In the genomic region with DNA sequence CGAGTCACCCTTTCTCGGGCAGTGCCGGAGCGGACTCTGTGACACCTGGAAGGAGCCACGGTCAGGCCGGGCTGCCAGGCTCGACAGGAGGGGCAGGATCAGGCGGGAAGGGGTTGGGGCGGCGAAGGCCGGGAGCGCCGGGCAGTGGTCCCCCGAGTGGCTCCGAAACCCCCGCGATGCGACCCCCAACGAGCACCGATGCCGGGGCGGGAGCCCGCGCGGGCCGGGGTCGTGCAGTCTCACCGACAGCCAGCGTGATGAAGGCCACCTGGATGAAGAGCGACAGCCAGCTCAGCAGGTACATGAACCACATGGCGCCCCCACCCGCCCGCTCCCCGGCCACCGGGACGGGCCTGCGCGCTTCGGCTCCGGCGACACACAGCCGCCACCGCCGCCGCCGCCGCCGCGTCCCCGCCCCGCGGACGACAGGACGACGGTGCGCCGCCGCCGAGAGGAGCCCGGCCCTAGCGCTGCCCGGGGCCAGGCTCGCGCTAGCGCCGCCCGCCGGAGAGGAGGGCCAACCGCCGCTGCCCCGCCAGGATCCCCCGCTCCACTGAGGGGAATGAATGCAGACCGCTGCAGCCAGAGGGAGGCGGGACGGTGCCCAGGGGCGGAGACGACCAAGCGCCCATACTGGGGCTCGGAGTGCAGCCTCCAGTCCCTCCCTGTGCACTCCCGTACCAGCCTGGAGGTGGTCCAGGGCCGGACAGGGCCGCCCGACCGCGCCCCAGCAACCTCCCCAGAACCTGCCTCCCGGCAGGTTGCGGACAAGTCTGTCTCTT, we compare ENCODE assay signal across 2 cellular contexts.
TF ChIP-seq lines count a peak whose summit lies in the region.

A gene (minus strand): TSS at position 429 of the 782 bp plus-strand sequence. CDS start 116 bp downstream, at position 313.

TF ChIP-seq in HEK293, 187 proteins besides CTCF, POLR2A, EP300 and RAD21 (continued from another document and continues in another):
- TF ChIP-seq PRDM1 (tag by site-specific recombination; IDR thresholded peaks at IDR 0.05) = no peak
- no peak for TF ChIP-seq MZF1 (tag by site-specific recombination; IDR thresholded peaks at IDR 0.05; ENCODE audit: borderline replicate concordance)
- no peak for TF ChIP-seq BCL11A (tag by site-specific recombination; IDR thresholded peaks at IDR 0.05; ENCODE audit: low read depth)
- TF ChIP-seq, protein P1, sequence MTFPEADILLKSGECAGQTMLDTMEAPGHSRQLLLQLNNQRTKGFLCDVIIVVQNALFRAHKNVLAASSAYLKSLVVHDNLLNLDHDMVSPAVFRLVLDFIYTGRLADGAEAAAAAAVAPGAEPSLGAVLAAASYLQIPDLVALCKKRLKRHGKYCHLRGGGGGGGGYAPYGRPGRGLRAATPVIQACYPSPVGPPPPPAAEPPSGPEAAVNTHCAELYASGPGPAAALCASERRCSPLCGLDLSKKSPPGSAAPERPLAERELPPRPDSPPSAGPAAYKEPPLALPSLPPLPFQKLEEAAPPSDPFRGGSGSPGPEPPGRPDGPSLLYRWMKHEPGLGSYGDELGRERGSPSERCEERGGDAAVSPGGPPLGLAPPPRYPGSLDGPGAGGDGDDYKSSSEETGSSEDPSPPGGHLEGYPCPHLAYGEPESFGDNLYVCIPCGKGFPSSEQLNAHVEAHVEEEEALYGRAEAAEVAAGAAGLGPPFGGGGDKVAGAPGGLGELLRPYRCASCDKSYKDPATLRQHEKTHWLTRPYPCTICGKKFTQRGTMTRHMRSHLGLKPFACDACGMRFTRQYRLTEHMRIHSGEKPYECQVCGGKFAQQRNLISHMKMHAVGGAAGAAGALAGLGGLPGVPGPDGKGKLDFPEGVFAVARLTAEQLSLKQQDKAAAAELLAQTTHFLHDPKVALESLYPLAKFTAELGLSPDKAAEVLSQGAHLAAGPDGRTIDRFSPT (tag by site-specific recombination; IDR thresholded peaks at IDR 0.05) = no peak
- no peak for TF ChIP-seq ZFP3 (tag by site-specific recombination; IDR thresholded peaks at IDR 0.05; ENCODE audit: low read depth)
- TF ChIP-seq, protein P2, sequence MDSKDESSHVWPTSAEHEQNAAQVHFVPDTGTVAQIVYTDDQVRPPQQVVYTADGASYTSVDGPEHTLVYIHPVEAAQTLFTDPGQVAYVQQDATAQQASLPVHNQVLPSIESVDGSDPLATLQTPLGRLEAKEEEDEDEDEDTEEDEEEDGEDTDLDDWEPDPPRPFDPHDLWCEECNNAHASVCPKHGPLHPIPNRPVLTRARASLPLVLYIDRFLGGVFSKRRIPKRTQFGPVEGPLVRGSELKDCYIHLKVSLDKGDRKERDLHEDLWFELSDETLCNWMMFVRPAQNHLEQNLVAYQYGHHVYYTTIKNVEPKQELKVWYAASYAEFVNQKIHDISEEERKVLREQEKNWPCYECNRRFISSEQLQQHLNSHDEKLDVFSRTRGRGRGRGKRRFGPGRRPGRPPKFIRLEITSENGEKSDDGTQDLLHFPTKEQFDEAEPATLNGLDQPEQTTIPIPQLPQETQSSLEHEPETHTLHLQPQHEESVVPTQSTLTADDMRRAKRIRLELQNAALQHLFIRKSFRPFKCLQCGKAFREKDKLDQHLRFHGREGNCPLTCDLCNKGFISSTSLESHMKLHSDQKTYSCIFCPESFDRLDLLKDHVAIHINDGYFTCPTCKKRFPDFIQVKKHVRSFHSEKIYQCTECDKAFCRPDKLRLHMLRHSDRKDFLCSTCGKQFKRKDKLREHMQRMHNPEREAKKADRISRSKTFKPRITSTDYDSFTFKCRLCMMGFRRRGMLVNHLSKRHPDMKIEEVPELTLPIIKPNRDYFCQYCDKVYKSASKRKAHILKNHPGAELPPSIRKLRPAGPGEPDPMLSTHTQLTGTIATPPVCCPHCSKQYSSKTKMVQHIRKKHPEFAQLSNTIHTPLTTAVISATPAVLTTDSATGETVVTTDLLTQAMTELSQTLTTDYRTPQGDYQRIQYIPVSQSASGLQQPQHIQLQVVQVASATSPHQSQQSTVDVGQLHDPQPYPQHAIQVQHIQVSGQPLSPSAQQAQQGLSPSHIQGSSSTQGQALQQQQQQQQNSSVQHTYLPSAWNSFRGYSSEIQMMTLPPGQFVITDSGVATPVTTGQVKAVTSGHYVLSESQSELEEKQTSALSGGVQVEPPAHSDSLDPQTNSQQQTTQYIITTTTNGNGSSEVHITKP (tag by site-specific recombination; IDR thresholded peaks at IDR 0.05) = peak; percentile 54
- TF ChIP-seq, protein P3, sequence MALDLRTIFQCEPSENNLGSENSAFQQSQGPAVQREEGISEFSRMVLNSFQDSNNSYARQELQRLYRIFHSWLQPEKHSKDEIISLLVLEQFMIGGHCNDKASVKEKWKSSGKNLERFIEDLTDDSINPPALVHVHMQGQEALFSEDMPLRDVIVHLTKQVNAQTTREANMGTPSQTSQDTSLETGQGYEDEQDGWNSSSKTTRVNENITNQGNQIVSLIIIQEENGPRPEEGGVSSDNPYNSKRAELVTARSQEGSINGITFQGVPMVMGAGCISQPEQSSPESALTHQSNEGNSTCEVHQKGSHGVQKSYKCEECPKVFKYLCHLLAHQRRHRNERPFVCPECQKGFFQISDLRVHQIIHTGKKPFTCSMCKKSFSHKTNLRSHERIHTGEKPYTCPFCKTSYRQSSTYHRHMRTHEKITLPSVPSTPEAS (tag by site-specific recombination; IDR thresholded peaks at IDR 0.05) = 0 out of 2 replicates have a peak, but pooled peaks have one; percentile 11
- no peak for TF ChIP-seq ZNF571 (tag by site-specific recombination; IDR thresholded peaks at IDR 0.05)
- no peak for TF ChIP-seq ZNF544 (tag by site-specific recombination; IDR thresholded peaks at IDR 0.05)
- no peak for TF ChIP-seq ZBTB20 (tag by site-specific recombination; IDR thresholded peaks at IDR 0.05)
- TF ChIP-seq, protein P4, sequence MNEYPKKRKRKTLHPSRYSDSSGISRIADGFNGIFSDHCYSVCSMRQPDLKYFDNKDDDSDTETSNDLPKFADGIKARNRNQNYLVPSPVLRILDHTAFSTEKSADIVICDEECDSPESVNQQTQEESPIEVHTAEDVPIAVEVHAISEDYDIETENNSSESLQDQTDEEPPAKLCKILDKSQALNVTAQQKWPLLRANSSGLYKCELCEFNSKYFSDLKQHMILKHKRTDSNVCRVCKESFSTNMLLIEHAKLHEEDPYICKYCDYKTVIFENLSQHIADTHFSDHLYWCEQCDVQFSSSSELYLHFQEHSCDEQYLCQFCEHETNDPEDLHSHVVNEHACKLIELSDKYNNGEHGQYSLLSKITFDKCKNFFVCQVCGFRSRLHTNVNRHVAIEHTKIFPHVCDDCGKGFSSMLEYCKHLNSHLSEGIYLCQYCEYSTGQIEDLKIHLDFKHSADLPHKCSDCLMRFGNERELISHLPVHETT (tag by site-specific recombination; IDR thresholded peaks at IDR 0.05) = no peak
- TF ChIP-seq IKZF3 (tag by site-specific recombination; IDR thresholded peaks at IDR 0.05) = peak; percentile 43; the same call in 1 of the 2 replicates
- TF ChIP-seq ZNF791 (tag by site-specific recombination; IDR thresholded peaks at IDR 0.05) = no peak
- TF ChIP-seq, protein P5, sequence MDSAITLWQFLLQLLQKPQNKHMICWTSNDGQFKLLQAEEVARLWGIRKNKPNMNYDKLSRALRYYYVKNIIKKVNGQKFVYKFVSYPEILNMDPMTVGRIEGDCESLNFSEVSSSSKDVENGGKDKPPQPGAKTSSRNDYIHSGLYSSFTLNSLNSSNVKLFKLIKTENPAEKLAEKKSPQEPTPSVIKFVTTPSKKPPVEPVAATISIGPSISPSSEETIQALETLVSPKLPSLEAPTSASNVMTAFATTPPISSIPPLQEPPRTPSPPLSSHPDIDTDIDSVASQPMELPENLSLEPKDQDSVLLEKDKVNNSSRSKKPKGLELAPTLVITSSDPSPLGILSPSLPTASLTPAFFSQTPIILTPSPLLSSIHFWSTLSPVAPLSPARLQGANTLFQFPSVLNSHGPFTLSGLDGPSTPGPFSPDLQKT (IDR thresholded peaks at IDR 0.05; ENCODE audit: borderline replicate concordance, low read depth, low read length) = no peak
- 0 out of 2 replicates have a peak, but pooled peaks have one; percentile 34 for TF ChIP-seq ZNF24 (tag by site-specific recombination; IDR thresholded peaks at IDR 0.05)
- TF ChIP-seq SP3 (tag by site-specific recombination; IDR thresholded peaks at IDR 0.05) = peak; percentile 84

TF ChIP-seq in SK-N-SH treated with all-trans-retinoic acid at 6 μM for 48 hours, 23 proteins besides CTCF, POLR2A, EP300 and RAD21 (continued from another document):
- no peak for TF ChIP-seq OSR1 (CRISPR knock-in tag; IDR thresholded peaks at IDR 0.05)
